ENCODE assay signal across 2 cellular contexts in genomic region chr16:69197573-69197972, GRCh38.
TF ChIP-seq lines count a peak whose summit lies in the region.

No MANE protein-coding gene starts in this region.

TF ChIP-seq in HEK293, 187 proteins besides CTCF, POLR2A, EP300 and RAD21 (continued from another document):
- TF ChIP-seq ELK4 (IDR thresholded peaks at IDR 0.05; ENCODE audit: borderline replicate concordance, low read depth, low read length) (no peak), KLF8 (tag by site-specific recombination; IDR thresholded peaks at IDR 0.05) (no peak)

TF ChIP-seq in K562, 482 proteins besides CTCF, POLR2A, EP300 and RAD21 (continued from another document):
- TF ChIP-seq E2F8 (IDR thresholded peaks at IDR 0.05; ENCODE audit: low read depth, partially characterized antibody) (no peak), RBM22 (IDR thresholded peaks at IDR 0.05; ENCODE audit: low read depth, low read length, poor library complexity, severe bottlenecking) (no peak), NCOA1 (IDR thresholded peaks at IDR 0.05; ENCODE audit: low read depth) (no peak), ZBTB17 (CRISPR knock-in tag; IDR thresholded peaks at IDR 0.05) (no peak), UBTF (IDR thresholded peaks at IDR 0.05; ENCODE audit: borderline replicate concordance in 1 of 2, low read depth in 2 of 2, low read length in 2 of 2) (no peak), DNMT1 (IDR thresholded peaks at IDR 0.05) (no peak), EGR1 (conservative IDR thresholded peaks at IDR 0.05) (no peak), NR2C2 (CRISPR knock-in tag; IDR thresholded peaks at IDR 0.05) (no peak), NR2C2 (tag; IDR thresholded peaks at IDR 0.05) (no peak), ZNF583 (CRISPR knock-in tag; IDR thresholded peaks at IDR 0.05) (no peak), ETS2 (tag; IDR thresholded peaks at IDR 0.05; ENCODE audit: borderline replicate concordance, poor library complexity, severe bottlenecking) (no peak), MXD1 (CRISPR knock-in tag; IDR thresholded peaks at IDR 0.05; ENCODE audit: borderline replicate concordance, poor library complexity, severe bottlenecking) (no peak)
